In genomic region chr22:50525104-50525958, GRCh38 we compare ENCODE assay signal across 8 cellular contexts. TPM values are rescaled to one million over a fixed set of nuclear protein-coding genes. Genes with fewer than 3 reads are reported as not detected.
A peak's percentile ranks its signal among the peaks of the same experiment; 100 is the strongest.
DNase-seq lines count a peak whose midpoint lies in the region; FAIRE-seq and TF ChIP-seq lines count a peak whose summit lies in the region.

Gene SCO2 (minus strand): TSS chr22:50525598. CDS start chr22:50524411, 1,187 bp downstream.

- peak within 1 kb of the TSS; percentile 80 for H3K9ac ChIP-seq in ES-I3 (ENCODE audit: low read depth, low read length)

- no peaks in the 10 kb centered on the region for H3K9me3 ChIP-seq in ES-I3 (ENCODE audit: control insufficient read depth, insufficient read depth, low read length)
- no peaks in the 10 kb centered on the region for H3K9me3 ChIP-seq in MG63
- no peaks in the 10 kb centered on the region for H3K9me3 ChIP-seq in SJCRH30 (replicated peaks)
- no peaks in the 10 kb centered on the region for H3K9me3 ChIP-seq in neutrophil

- DNase-seq in H54 (ENCODE audit: insufficient read length, low spot score) (peak; percentile 95), MG63 (peak; percentile 96), SJCRH30 (peak; percentile 99), foreskin melanocyte (peak; percentile 94), substantia nigra (lab: John Stamatoyannopoulos, UW) (peak in 48 of 49 donors; percentile 53 to 95 (median 88))
- DNase-seq in activated naive CD4-positive, alpha-beta T cell (lab: John Stamatoyannopoulos, UW): peak; percentile 94 to 98 (median 96)

- H3K4me3 ChIP-seq in MG63 (peak within 1 kb of the TSS; percentile 63), SJCRH30 (peak within 1 kb of the TSS; percentile 66), neutrophil (ENCODE audit: low read depth in 1 of 2, low read length in 1 of 2) (peak within 1 kb of the TSS; percentile 81 to 98)

- H3K27ac ChIP-seq in SJCRH30 (peak within 1 kb of the TSS; percentile 54), neutrophil (peak within 1 kb of the TSS; percentile 98), substantia nigra (ENCODE audit: low read depth, low read length, poor library complexity, severe bottlenecking) (peak within 1 kb of the TSS; percentile 91)

- H3K36me3 ChIP-seq in ES-I3 (ENCODE audit: insufficient read depth, low read length): no peaks in the 10 kb centered on the region
- H3K36me3 ChIP-seq in MG63: peaks cover 21% of the 10 kb centered on the region
- peaks cover 36% of the 10 kb centered on the region for H3K36me3 ChIP-seq in SJCRH30
- peaks cover 52% of the 10 kb centered on the region for H3K36me3 ChIP-seq in neutrophil

- no peak for FAIRE-seq in H54 (lab: Jason Lieb, UNC)

- H3K4me1 ChIP-seq in ES-I3 (ENCODE audit: insufficient read depth, low read length) (no peaks in the 10 kb centered on the region; the same call in 1 of the 2 replicates), SJCRH30 (peaks cover 4% of the 10 kb centered on the region; the same call in 1 of the 2 replicates), neutrophil (ENCODE audit: control insufficient read depth in 1 of 2, insufficient read depth in 1 of 2, low read depth in 1 of 2, low read length in 1 of 2) (peaks cover 44 to 47% of the 10 kb centered on the region in 2 experiments)

- TF ChIP-seq CTCF in neutrophil (IDR thresholded peaks at IDR 0.05): peak; percentile 50

- H3K27me3 ChIP-seq in MG63 (no peaks in the 10 kb centered on the region), SJCRH30 (no peaks in the 10 kb centered on the region), neutrophil (no peaks in the 10 kb centered on the region)

- peak; percentile 75 for TF ChIP-seq POLR2A in H54 (IDR thresholded peaks at IDR 0.05; ENCODE audit: low read depth, low read length)

RNA-seq across cellular contexts. Expression of gene SCO2, which starts in this region (rescaled TPM):
- total RNA-seq in MG63 (2014; rRNA removed; shearing (Covaris generic); ENCODE audit: low replicate concordance): 1.2 and 3.2 TPM in 2 replicates
- total RNA-seq in SJCRH30 (2014; rRNA removed; shearing (Covaris generic)): 0.71 and 2.1 TPM in 2 replicates

Comparison
In these comparisons a context has a peak if more than half of its experiments do, and no peak if none do; other contexts are left out.
1. Peak in every context shown above with its lines: DNase-seq, H3K4me3 ChIP-seq and H3K27ac ChIP-seq.